Comparison of ENCODE assay signal across 16 cellular contexts in the genomic region with DNA sequence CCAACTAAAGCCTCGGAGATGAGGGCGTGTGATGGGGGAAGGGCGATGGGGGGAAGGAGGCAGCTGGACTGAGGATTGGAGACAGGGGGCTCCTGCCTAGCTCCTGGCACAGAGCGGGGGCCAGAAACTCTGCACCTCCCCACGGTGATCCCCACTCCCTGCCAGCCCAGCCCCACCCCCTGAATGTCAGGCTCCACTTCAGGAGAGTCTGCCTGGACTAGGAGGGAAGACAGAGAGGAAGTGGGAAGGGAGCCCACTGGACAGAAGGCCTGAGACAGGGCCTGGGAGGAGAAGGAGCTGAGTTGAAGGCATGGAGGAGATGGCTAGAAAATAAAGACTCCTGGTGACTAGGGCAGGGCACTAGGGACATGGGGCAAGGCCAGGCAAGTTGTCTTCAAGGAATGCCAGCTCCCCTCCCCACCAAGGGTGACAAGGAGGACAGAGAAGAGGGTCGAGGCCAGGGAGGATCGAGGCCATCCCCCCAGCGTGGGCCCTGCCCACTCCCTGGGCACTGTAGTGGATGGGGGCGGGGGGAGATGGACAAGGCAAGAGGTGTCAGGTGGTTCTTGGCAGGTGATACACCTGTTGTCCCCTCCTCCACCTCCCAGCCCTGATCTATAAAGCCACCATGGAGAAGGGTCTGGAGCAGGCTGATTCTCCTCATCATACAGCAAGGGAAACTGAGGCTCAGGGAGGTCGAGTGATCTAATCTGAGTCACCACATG. TPM values are rescaled to one million over a fixed set of nuclear protein-coding genes. Genes with fewer than 3 reads are reported as not detected.
DNase-seq lines count a peak whose midpoint lies in the region; ATAC-seq, FAIRE-seq and TF ChIP-seq lines count a peak whose summit lies in the region.
"Had no signal": no experiment of that assay in that cellular context is flagged by ENCODE, and none has a peak within 500 bp of the region (broad histone marks: within the 10 kb centered on the region; RNA-seq: fewer than 3 reads in every experiment).

No MANE protein-coding gene starts in this region.

- CTCF ChIA-PET in H1 (lab: Charles Lee; ENCODE audit: partially characterized antibody): interaction anchor here (3.1 to 32.0 kb wide), 6 partner anchors 8 to 77 kb away, joined by 13 to 914 read pairs (median 169); partner anchors contain the start of gene SRCIN1

- peak overlapping the region in 3 of 11 experiments; percentile 10 to 59 (median 20); a peak in 2 of 22 replicates for H3K9ac ChIP-seq in BLaER1 treated with 17β-estradiol and CSF1 and Interleukin-3, amounts not matched to agents 10 nM and 100 nM
- H3K9ac ChIP-seq in OCI-LY3 (ENCODE audit: low read length) (no peak overlapping the region), H1 (replicated peaks in 1 of 4; ENCODE audit: extremely low read depth in 1 of 4, low read depth in 3 of 4, low read length in 3 of 4) (no peak overlapping the region)

- no peaks in the 10 kb centered on the region for H3K36me3 ChIP-seq in BLaER1 treated with 17β-estradiol and CSF1 and Interleukin-3, amounts not matched to agents 10 nM and 100 nM
- H3K36me3 ChIP-seq in OCI-LY3 (replicated peaks; ENCODE audit: low read depth, low read length) (no peaks in the 10 kb centered on the region), H1 (ENCODE audit: control insufficient read depth in 2 of 4, insufficient read depth in 4 of 4, low read length in 3 of 4) (no peaks in the 10 kb centered on the region; a peak in 1 of 8 replicates)
- H3K36me3 ChIP-seq: MG63 had no signal

- no peaks in the 10 kb centered on the region for H3K9me3 ChIP-seq in BLaER1 treated with 17β-estradiol and CSF1 and Interleukin-3, amounts not matched to agents 10 nM and 100 nM (replicated peaks in 1 of 11)
- H3K9me3 ChIP-seq in OCI-LY3 (ENCODE audit: insufficient read depth, low read length): no peaks in the 10 kb centered on the region
- no peaks in the 10 kb centered on the region for H3K9me3 ChIP-seq in H1 (ENCODE audit: insufficient read depth in 2 of 2, low read depth in 1 of 2, low read length in 1 of 2)
- H3K9me3 ChIP-seq: MG63 had no signal

- no peak for TF ChIP-seq RAD21 in H1 (IDR thresholded peaks at IDR 0.05 in 1 of 2, conservative IDR thresholded peaks at IDR 0.05 in 1 of 2; ENCODE audit: low read depth in 2 of 2, low read length in 2 of 2)

- H3K79me1 ChIP-seq in H1 (ENCODE audit: low read depth, low read length): 0 out of 2 replicates have a peak, but pooled peaks cover 2% of the 10 kb centered on the region

- no peak overlapping the region; the same call in 1 of the 2 replicates for H2BK15ac ChIP-seq in H1 (ENCODE audit: low read length)

- no peak overlapping the region for H4K91ac ChIP-seq in H1 (replicated peaks; ENCODE audit: insufficient read length, low read length)

- H3K23me2 ChIP-seq in H1 (ENCODE audit: low read depth, low read length): no peaks in the 10 kb centered on the region

- H3K27ac ChIP-seq in BLaER1 treated with 17β-estradiol and CSF1 and Interleukin-3, amounts not matched to agents 10 nM and 100 nM: 0 out of 22 replicates have a peak overlapping the region, but pooled peaks of 2 of the 11 experiments have one; percentile 11 to 76
- H3K27ac ChIP-seq in OCI-LY3 (ENCODE audit: low read length) (no peak overlapping the region), H1 (ENCODE audit: low read depth, low read length) (no peak overlapping the region)

- no peak overlapping the region for H4K8ac ChIP-seq in H1 (ENCODE audit: extremely low read depth, insufficient read depth, low read length)

- H3K14ac ChIP-seq in H1 (ENCODE audit: insufficient read length): no peak overlapping the region

- H2BK12ac ChIP-seq in H1 (ENCODE audit: low read depth, low read length): 0 out of 2 replicates have a peak overlapping the region, but pooled peaks have one; percentile 50

- H3K56ac ChIP-seq in H1 (replicated peaks; ENCODE audit: insufficient read length, low read depth, low read length): no peak overlapping the region

- H3K4ac ChIP-seq in H1 (replicated peaks; ENCODE audit: insufficient read length, low read depth, low read length): peak overlapping the region; percentile 5

- TF ChIP-seq EP300 in H1 (IDR thresholded peaks at IDR 0.05; ENCODE audit: borderline replicate concordance in 1 of 2, low read depth in 2 of 2, low read length in 2 of 2): no peak

- POLR2A ChIA-PET in H1 (lab: Charles Lee; ENCODE audit: partially characterized antibody): interaction anchor here (1.3 to 6.2 kb wide), 5 partner anchors 12 to 83 kb away, joined by 3 to 32 read pairs (median 5); no protein-coding TSS in a partner anchor

- peak overlapping the region; percentile 39; the same call in 1 of the 2 replicates for H2BK5ac ChIP-seq in H1 (ENCODE audit: low read depth, low read length)

- H2AFZ ChIP-seq in OCI-LY3 (ENCODE audit: low read depth, low read length) (no peak overlapping the region), H1 (ENCODE audit: low read length) (no peak overlapping the region)

- FAIRE-seq in H1 (lab: Jason Lieb, UNC): no peak
- no peak for FAIRE-seq in frontal cortex (lab: Jason Lieb, UNC)
- FAIRE-seq: RCC 7860 had no signal

- no peak for TF ChIP-seq CTCF in OCI-LY3 (IDR thresholded peaks at IDR 0.05; ENCODE audit: low read depth, low read length)
- TF ChIP-seq CTCF in H1 (IDR thresholded peaks at IDR 0.05; ENCODE audit: control extremely low read depth in 1 of 3, insufficient read depth in 1 of 3, low read depth in 1 of 3, low read length in 3 of 3): no peak

- H3K4me2 ChIP-seq in BLaER1 treated with 17β-estradiol and CSF1 and Interleukin-3, amounts not matched to agents 10 nM and 100 nM: peak overlapping the region; percentile 57 to 97 (median 91)
- H3K4me2 ChIP-seq in OCI-LY3 (ENCODE audit: low read length) (peak overlapping the region; percentile 74; the same call in 1 of the 2 replicates), H1 (ENCODE audit: insufficient read depth in 1 of 2, low read depth in 2 of 2, low read length in 2 of 2) (peak overlapping the region in 1 of 2 experiments; percentile 41; a peak in 2 of 4 replicates)

- 0 out of 2 replicates have a peak overlapping the region, but pooled peaks have one; percentile 34 for H2AK5ac ChIP-seq in H1 (ENCODE audit: low read depth, low read length)

- no peak overlapping the region for H3K4me3 ChIP-seq in BLaER1 treated with 17β-estradiol and CSF1 and Interleukin-3, amounts not matched to agents 10 nM and 100 nM
- H3K4me3 ChIP-seq in OCI-LY3 (ENCODE audit: low read length): no peak overlapping the region
- H3K4me3 ChIP-seq in H1 (ENCODE audit: extremely low read depth in 1 of 4, insufficient read depth in 2 of 4, low read depth in 3 of 4, low read length in 4 of 4): 0 out of 8 replicates have a peak overlapping the region, but pooled peaks of 1 of the 4 experiments have one; percentile 14
- H3K4me3 ChIP-seq: MG63 had no signal

- H3K27me3 ChIP-seq in BLaER1 treated with 17β-estradiol and CSF1 and Interleukin-3, amounts not matched to agents 10 nM and 100 nM: peaks cover 0 to 93% (median 5%) of the 10 kb centered on the region in 11 experiments; a peak in 10 of 22 replicates
- peaks cover 12% of the 10 kb centered on the region for H3K27me3 ChIP-seq in OCI-LY3 (ENCODE audit: low read depth, low read length)
- H3K27me3 ChIP-seq in H1 (replicated peaks in 1 of 4; ENCODE audit: control insufficient read depth in 3 of 4, extremely low read depth in 1 of 4, insufficient read depth in 3 of 4, low read length in 3 of 4): peaks cover 0 to 8% (median 3%) of the 10 kb centered on the region in 4 experiments; a peak in 3 of 7 replicates
- H3K27me3 ChIP-seq: MG63 had no signal

- H3K18ac ChIP-seq in H1 (ENCODE audit: extremely low read depth, low read length): peak overlapping the region; percentile 38

- peaks cover 0 to 90% (median 20%) of the 10 kb centered on the region in 11 experiments; a peak in 17 of 22 replicates for H4K20me1 ChIP-seq in BLaER1 treated with 17β-estradiol and CSF1 and Interleukin-3, amounts not matched to agents 10 nM and 100 nM
- H4K20me1 ChIP-seq in OCI-LY3 (ENCODE audit: insufficient read depth, low read length): no peaks in the 10 kb centered on the region
- H4K20me1 ChIP-seq in H1 (replicated peaks in 1 of 2; ENCODE audit: control insufficient read depth in 1 of 2, insufficient read depth in 2 of 2, low read length in 2 of 2): peaks cover 0 to 6% of the 10 kb centered on the region in 2 experiments

- ATAC-seq in GM18909 (IDR thresholded peaks at IDR 0.05; ENCODE audit: poor library complexity, unreplicated experiment) (no peak), HG02763 (IDR thresholded peaks at IDR 0.05; ENCODE audit: unreplicated experiment) (no peak)

- H3K4me1 ChIP-seq in BLaER1 treated with 17β-estradiol and CSF1 and Interleukin-3, amounts not matched to agents 10 nM and 100 nM: peaks cover 61 to 73% (median 71%) of the 10 kb centered on the region in 10 experiments
- H3K4me1 ChIP-seq in OCI-LY3 (ENCODE audit: low read length) (peaks cover 56% of the 10 kb centered on the region), H1 (replicated peaks in 1 of 4; ENCODE audit: control insufficient read depth in 3 of 4, insufficient read depth in 4 of 4, low read length in 3 of 4) (peaks cover 3 to 41% (median 25%) of the 10 kb centered on the region in 4 experiments)

- 76% methylated on average over 10 of the region's 10 CpGs; no CpG with 5 or more reads in 1 of the 2 experiments for WGBS in H1 (ENCODE audit: extremely low coverage in 1 of 2, insufficient coverage in 1 of 2, insufficient read length in 1 of 2, insufficient replicate concordance in 2 of 2, low coverage in 1 of 2, low lambda C conversion rate in 2 of 2, missing lambda C conversion rate in 1 of 2), 2 experiments

- no peak overlapping the region for H3K23ac ChIP-seq in H1 (ENCODE audit: insufficient read length)

- H2BK20ac ChIP-seq in H1 (ENCODE audit: low read length): 0 out of 2 replicates have a peak overlapping the region, but pooled peaks have one; percentile 48

- no peak overlapping the region for H2BK120ac ChIP-seq in H1 (replicated peaks; ENCODE audit: low read depth, low read length)

- H3K79me2 ChIP-seq in OCI-LY3 (ENCODE audit: low read length) (no peaks in the 10 kb centered on the region), H1 (ENCODE audit: control insufficient read depth in 1 of 2, insufficient read depth in 2 of 2, low read length in 2 of 2) (no peaks in the 10 kb centered on the region)

- DNase-seq in NCI-H2227 (lab: John Stamatoyannopoulos, UW; ENCODE audit: unreplicated experiment) (peak; percentile 30), NCI-H2227 treated with DMSO at 0.1 percent for 48 hours (lab: John Stamatoyannopoulos, UW) (no peak), H1 (ENCODE audit: low read depth in 1 of 2, low spot score in 2 of 2) (no peak), frontal cortex (ENCODE audit: low spot score in 2 of 2) (no peak)
- DNase-seq: 8988T, GF-D8, HCEC 1CT, MG63, NCI-H748 treated with DMSO at 0.1 percent for 48 hours had no signal

- no peak for TF ChIP-seq POLR2A in H1 (IDR thresholded peaks at IDR 0.05; ENCODE audit: control extremely low read depth in 1 of 2, low read depth in 2 of 2, low read length in 2 of 2)

- no peak overlapping the region for H4K5ac ChIP-seq in H1 (ENCODE audit: insufficient read length, low read depth, low read length)

RNA-seq across cellular contexts. Expression of gene SRCIN1, which starts 19.8 kb away (rescaled TPM):
- total RNA-seq in H1 (2021; fragmentation: NEBNext Ultra II Directional; extraction: Animal tissue kit (Norgen Biotek cat#: 25700)): 3.8 and 4.1 TPM in 2 replicates
- 2.8 and 4.2 TPM in 2 replicates for polyA plus RNA-seq in H1 (2011; rRNA removed)
- 2.3 TPM for polyA plus RNA-seq in H1 (2011; cell fraction: cytosol; rRNA removed)
- polyA plus RNA-seq in H1 (2011; cell fraction: nucleus; rRNA removed): 14.3 TPM
- 5.2 to 6.7 TPM (median 6.1 TPM) in 4 replicates for polyA plus RNA-seq in H1 (2012, experiment 1 of 2)
- 2.0 TPM for polyA plus RNA-seq in H1 (2012, experiment 2 of 2)
- polyA plus RNA-seq in H1 (2013, experiment 1 of 2): 1.7 TPM
- polyA plus RNA-seq in H1 (2013, experiment 2 of 2): 1.3 TPM
- 2.0 and 3.7 TPM in 2 replicates for polyA minus RNA-seq in H1 (2011; rRNA and poly(A)+ RNA removed)
- polyA minus RNA-seq in H1 (2011; cell fraction: cytosol; rRNA and poly(A)+ RNA removed): 5.5 TPM
- polyA minus RNA-seq in H1 (2011; cell fraction: nucleus; rRNA and poly(A)+ RNA removed): 9.6 TPM
- total RNA-seq in frontal cortex: 23.6 TPM
- total RNA-seq: LHCN-M2 had no signal
- polyA plus RNA-seq: CD14-positive monocyte had no signal
